In genomic region chr6:126312013-126312665, GRCh38 we compare ENCODE assay signal across 8 cellular contexts. TPM values are rescaled to one million over a fixed set of nuclear protein-coding genes. Genes with fewer than 3 reads are reported as not detected.
DNase-seq lines count a peak whose midpoint lies in the region; ATAC-seq and TF ChIP-seq lines count a peak whose summit lies in the region.

No MANE protein-coding gene starts in this region.

- H3K27me3 ChIP-seq in HL-60 (ENCODE audit: insufficient read depth, poor library complexity, severe bottlenecking): no peaks in the 10 kb centered on the region
- no peaks in the 10 kb centered on the region for H3K27me3 ChIP-seq in psoas muscle (ENCODE audit: insufficient read depth in 3 of 3, low read length in 2 of 3)

- H3K27ac ChIP-seq in HL-60 (replicated peaks) (no peak overlapping the region), psoas muscle (no peak overlapping the region)

- H3K9me3 ChIP-seq in psoas muscle: no peaks in the 10 kb centered on the region

- CTCF ChIA-PET in GM10248 (lab: Yijun Ruan, JAX): interaction anchor here (1.3 kb wide), 1 partner anchor 10 kb away, joined by 4 read pairs; no protein-coding TSS in a partner anchor
- CTCF ChIA-PET in activated CD4-positive, alpha-beta memory T cell treated with anti-CD3 and anti-CD28 coated beads for 36 hours (lab: Charles Lee): no interaction called here

- H3K4me3 ChIP-seq in HL-60 (replicated peaks; ENCODE audit: insufficient read depth, low read length) (no peak overlapping the region), psoas muscle (no peak overlapping the region)

- peak; percentile 10 for TF ChIP-seq CTCF in GM10248 (IDR thresholded peaks at IDR 0.05; ENCODE audit: control extremely low read depth, extremely low read depth, low read depth, missing control alignments)
- TF ChIP-seq CTCF in HL-60 (IDR thresholded peaks at IDR 0.05; ENCODE audit: insufficient read depth, low read length): peak; percentile 9
- TF ChIP-seq CTCF in chondrocyte (IDR thresholded peaks at IDR 0.05): peak; percentile 43
- TF ChIP-seq CTCF in psoas muscle (IDR thresholded peaks at IDR 0.05): no peak

- WGBS in psoas muscle, 3 donors: 90 to 94% (median 93%) methylated on average over 1 of the region's 1 CpG

- H3K4me3 Mint-ChIP-seq in chondrocyte (ENCODE audit: unreplicated experiment): no peak overlapping the region
- no peak overlapping the region for H3K4me3 Mint-ChIP-seq in activated CD4-positive, alpha-beta memory T cell treated with anti-CD3 and anti-CD28 coated beads for 36 hours

- H3K4me1 Mint-ChIP-seq in chondrocyte (ENCODE audit: low read depth): peaks cover 4% of the 10 kb centered on the region
- no peaks in the 10 kb centered on the region for H3K4me1 Mint-ChIP-seq in activated CD4-positive, alpha-beta memory T cell treated with anti-CD3 and anti-CD28 coated beads for 36 hours (ENCODE audit: low read depth)

- no peaks in the 10 kb centered on the region for H3K4me1 ChIP-seq in psoas muscle

- no peaks in the 10 kb centered on the region for H3K27me3 Mint-ChIP-seq in chondrocyte (ENCODE audit: low read depth)
- H3K27me3 Mint-ChIP-seq in activated CD4-positive, alpha-beta memory T cell treated with anti-CD3 and anti-CD28 coated beads for 36 hours: peaks cover 2% of the 10 kb centered on the region

- no peak overlapping the region for H3K27ac Mint-ChIP-seq in chondrocyte (ENCODE audit: unreplicated experiment)
- H3K27ac Mint-ChIP-seq in activated CD4-positive, alpha-beta memory T cell treated with anti-CD3 and anti-CD28 coated beads for 36 hours: no peak overlapping the region

- POLR2A ChIA-PET in GM10248 (lab: Yijun Ruan, JAX): no interaction called here
- POLR2A ChIA-PET in activated CD4-positive, alpha-beta memory T cell treated with anti-CD3 and anti-CD28 coated beads for 36 hours (lab: Charles Lee): no interaction called here

- intact Hi-C loops in activated CD4-positive, alpha-beta memory T cell treated with anti-CD3 and anti-CD28 coated beads for 36 hours (cut with micrococcal nuclease): no loop called here
- intact Hi-C loops in psoas muscle (cut with DNase I): no loop called here

- no peaks in the 10 kb centered on the region for H3K36me3 Mint-ChIP-seq in chondrocyte (ENCODE audit: low read depth)
- H3K36me3 Mint-ChIP-seq in activated CD4-positive, alpha-beta memory T cell treated with anti-CD3 and anti-CD28 coated beads for 36 hours: no peaks in the 10 kb centered on the region

- DNase-seq in GM10248 (ENCODE audit: extremely low spot score) (peak; percentile 18), HL-60 (ENCODE audit: low read depth in 1 of 2, low spot score in 1 of 2) (peak in 1 of 2 experiments; percentile 7), chondrocyte (ENCODE audit: low spot score) (no peak), nucleus accumbens (lab: John Stamatoyannopoulos, UW) (no peak), psoas muscle (no peak), GM19240 (ENCODE audit: insufficient read length, low spot score) (no peak)
- no peak for DNase-seq in activated CD4-positive, alpha-beta memory T cell treated with anti-CD3 and anti-CD28 coated beads for 36 hours

- peak; percentile 92 for ATAC-seq in GM21528 (IDR thresholded peaks at IDR 0.05; ENCODE audit: low FRiP score, unreplicated experiment)
- no peak for ATAC-seq in psoas muscle

- H3K9me3 Mint-ChIP-seq in chondrocyte (ENCODE audit: low read depth): no peaks in the 10 kb centered on the region
- H3K9me3 Mint-ChIP-seq in activated CD4-positive, alpha-beta memory T cell treated with anti-CD3 and anti-CD28 coated beads for 36 hours: no peaks in the 10 kb centered on the region

- no peaks in the 10 kb centered on the region for H3K36me3 ChIP-seq in psoas muscle (ENCODE audit: insufficient read depth in 1 of 2, low read depth in 1 of 2)

RNA-seq across cellular contexts. Expression of gene CENPW, which starts 27.8 kb away (rescaled TPM):
- 11.5 to 17.0 TPM (median 12.1 TPM) in 3 replicates for total RNA-seq in chondrocyte
- total RNA-seq in activated CD4-positive, alpha-beta memory T cell treated with anti-CD3 and anti-CD28 coated beads for 36 hours: 10 to 100 TPM; 75.1 to 84.7 TPM
- total RNA-seq in psoas muscle: 1 to 10 TPM; 1.3 to 7.4 (median 2.0) TPM
- 10 to 100 TPM in 1 of 3 donors, 1 to 10 TPM in 2; 5.1 to 31.1 (median 6.2) TPM for polyA plus RNA-seq in psoas muscle
